In genomic region chr4:109574443-109574850, GRCh38 we compare ENCODE assay signal across 9 cellular contexts. TPM values are rescaled to one million over a fixed set of nuclear protein-coding genes. Genes with fewer than 3 reads are reported as not detected.
A peak's percentile ranks its signal among the peaks of the same experiment; 100 is the strongest.
DNase-seq lines count a peak whose midpoint lies in the region; ATAC-seq and TF ChIP-seq lines count a peak whose summit lies in the region.
"Had no signal": no experiment of that assay in that cellular context is flagged by ENCODE, and none has a peak within 500 bp of the region (broad histone marks: within the 10 kb centered on the region; RNA-seq: fewer than 3 reads in every experiment).

No MANE protein-coding gene starts in this region.

- CTCF ChIA-PET in Panc1 (lab: Charles Lee) = no interaction called here

- peaks cover 15% of the 10 kb centered on the region for H3K36me3 Mint-ChIP-seq in activated naive CD4-positive, alpha-beta T cell treated with anti-CD3 and anti-CD28 coated beads, Interleukin-2, amount 50 U/mL, for 24 hours
- peaks cover 3% of the 10 kb centered on the region for H3K36me3 Mint-ChIP-seq in stimulated activated effector memory CD8-positive, alpha-beta T cell treated with anti-CD3 and anti-CD28 coated beads, Interleukin-12 subunit alpha, Interleukin-12 subunit beta, amount 100 ng/mL, for 72 hours

- no peak for TF ChIP-seq EP300 in suprapubic skin (IDR thresholded peaks at IDR 0.05)

- no peak for TF ChIP-seq POLR2A in erythroblast (IDR thresholded peaks at IDR 0.05; ENCODE audit: low read length)
- no peak for TF ChIP-seq POLR2A in suprapubic skin (IDR thresholded peaks at IDR 0.05)

- DNase-seq in activated naive CD4-positive, alpha-beta T cell (lab: John Stamatoyannopoulos, UW) = no peak
- DNase-seq in Panc1 (ENCODE audit: low read depth, low spot score) (no peak), erythroblast (lab: John Stamatoyannopoulos, UW) (peak; percentile 34 to 41), sciatic nerve (ENCODE audit: low spot score) (no peak), suprapubic skin (ENCODE audit: low spot score in 2 of 2) (no peak), occipital lobe (lab: John Stamatoyannopoulos, UW) (no peak)
- DNase-seq in stimulated activated effector memory CD8-positive, alpha-beta T cell treated with anti-CD3 and anti-CD28 coated beads, Interleukin-12 subunit alpha, Interleukin-12 subunit beta, amount 100 ng/mL, for 72 hours (ENCODE audit: low spot score in 2 of 2) = no peak
- DNase-seq: activated CD4-positive, CD25-positive, alpha-beta regulatory T cell had no signal

- WGBS in suprapubic skin = 61% methylated on average over 6 of the region's 6 CpGs

- no peak overlapping the region for H3K27ac ChIP-seq in Panc1 (ENCODE audit: low read length)
- H3K27ac ChIP-seq in suprapubic skin = no peak overlapping the region

- TF ChIP-seq CTCF in Panc1 (IDR thresholded peaks at IDR 0.05) (peak; percentile 32; the same call in 1 of the 2 replicates), suprapubic skin (IDR thresholded peaks at IDR 0.05) (no peak)

- H3K4me1 ChIP-seq in Panc1 (ENCODE audit: control insufficient read depth, insufficient read depth, low read length) (no peaks in the 10 kb centered on the region), suprapubic skin (peaks cover 2% of the 10 kb centered on the region)

- no TSS peak for BruUV-seq in Panc1 (replicated peaks; lab: Mats Ljungman, UMichigan)

- no peaks in the 10 kb centered on the region for H3K27me3 Mint-ChIP-seq in activated naive CD4-positive, alpha-beta T cell treated with anti-CD3 and anti-CD28 coated beads, Interleukin-2, amount 50 U/mL, for 24 hours

- POLR2A ChIA-PET in Panc1 (lab: Charles Lee) = no interaction called here

- H3K9me3 ChIP-seq in Panc1 (ENCODE audit: control insufficient read depth, insufficient read depth, low read depth, low read length) (no peaks in the 10 kb centered on the region), suprapubic skin (no peaks in the 10 kb centered on the region)

- in situ Hi-C loops in Panc1 (cut with HindIII; ENCODE audit: low pct_unique_long_range_greater_than_20kb, low sequenced_read_pairs) = no loop called here

- H3K9me3 Mint-ChIP-seq in activated naive CD4-positive, alpha-beta T cell treated with anti-CD3 and anti-CD28 coated beads, Interleukin-2, amount 50 U/mL, for 24 hours = no peaks in the 10 kb centered on the region
- peaks cover 3% of the 10 kb centered on the region for H3K9me3 Mint-ChIP-seq in stimulated activated effector memory CD8-positive, alpha-beta T cell treated with anti-CD3 and anti-CD28 coated beads, Interleukin-12 subunit alpha, Interleukin-12 subunit beta, amount 100 ng/mL, for 72 hours

- H3K27me3 ChIP-seq in Panc1 (ENCODE audit: control insufficient read depth, insufficient read depth, low read length) (no peaks in the 10 kb centered on the region), suprapubic skin (no peaks in the 10 kb centered on the region)

- H3K4me3 Mint-ChIP-seq in activated naive CD4-positive, alpha-beta T cell treated with anti-CD3 and anti-CD28 coated beads, Interleukin-2, amount 50 U/mL, for 24 hours = peak overlapping the region; percentile 49
- peak overlapping the region; percentile 24 for H3K4me3 Mint-ChIP-seq in stimulated activated effector memory CD8-positive, alpha-beta T cell treated with anti-CD3 and anti-CD28 coated beads, Interleukin-12 subunit alpha, Interleukin-12 subunit beta, amount 100 ng/mL, for 72 hours

- H3K4me3 ChIP-seq in Panc1 (ENCODE audit: low read depth in 2 of 2, low read length in 2 of 2) = no peak overlapping the region
- H3K4me3 ChIP-seq in suprapubic skin = no peak overlapping the region

- H3K36me3 ChIP-seq in Panc1 (ENCODE audit: control insufficient read depth, insufficient read depth, low read length) (no peaks in the 10 kb centered on the region), suprapubic skin (no peaks in the 10 kb centered on the region)

- no peak for ATAC-seq in Panc1
- ATAC-seq in stimulated activated effector memory CD8-positive, alpha-beta T cell treated with anti-CD3 and anti-CD28 coated beads, Interleukin-12 subunit alpha, Interleukin-12 subunit beta, amount 100 ng/mL, for 72 hours = peak; percentile 24
- ATAC-seq in sciatic nerve = no peak

- peak overlapping the region; percentile 73 for H3K27ac Mint-ChIP-seq in activated naive CD4-positive, alpha-beta T cell treated with anti-CD3 and anti-CD28 coated beads, Interleukin-2, amount 50 U/mL, for 24 hours
- peak overlapping the region; percentile 6 for H3K27ac Mint-ChIP-seq in stimulated activated effector memory CD8-positive, alpha-beta T cell treated with anti-CD3 and anti-CD28 coated beads, Interleukin-12 subunit alpha, Interleukin-12 subunit beta, amount 100 ng/mL, for 72 hours

- peaks cover 75% of the 10 kb centered on the region for H3K4me1 Mint-ChIP-seq in activated naive CD4-positive, alpha-beta T cell treated with anti-CD3 and anti-CD28 coated beads, Interleukin-2, amount 50 U/mL, for 24 hours
- peaks cover 53% of the 10 kb centered on the region for H3K4me1 Mint-ChIP-seq in stimulated activated effector memory CD8-positive, alpha-beta T cell treated with anti-CD3 and anti-CD28 coated beads, Interleukin-12 subunit alpha, Interleukin-12 subunit beta, amount 100 ng/mL, for 72 hours

- intact Hi-C loops in Panc1 (cut with micrococcal nuclease; ENCODE audit: unreplicated experiment) = no loop called here
- intact Hi-C loops in sciatic nerve (cut with DNase I) = no loop called here

RNA-seq across cellular contexts. Expression of gene MCUB, which starts 14.4 kb away (rescaled TPM):
- total RNA-seq in Panc1 (2021; ENCODE audit: unreplicated experiment) (24.1 TPM), sciatic nerve (23.0 TPM), suprapubic skin (10 to 100 TPM; 30.4 to 68.4 (median 44.6) TPM), occipital lobe (44.9 TPM)
- polyA plus RNA-seq in Panc1 (2012; ENCODE audit: insufficient read length) = 26.9 TPM

Comparison
In these comparisons a context has a peak if more than half of its experiments do, and no peak if none do; other contexts are left out.
1. DNase-seq: peak in erythroblast (2 of 2); none in activated naive CD4-positive, alpha-beta T cell (0 of 4), Panc1 (single experiment), stimulated activated effector memory CD8-positive, alpha-beta T cell treated with anti-CD3 and anti-CD28 coated beads, Interleukin-12 subunit alpha, Interleukin-12 subunit beta, amount 100 ng/mL, for 72 hours (0 of 2), sciatic nerve (single experiment), suprapubic skin (0 of 2) and occipital lobe (single experiment).